Comparison of ENCODE assay signal across 5 cellular contexts in genomic region chr7:153397459-153397858, GRCh38.
"Had no signal": no experiment of that assay in that cellular context is flagged by ENCODE, and none has a peak within 500 bp of the region (broad histone marks: within the 10 kb centered on the region; RNA-seq: fewer than 3 reads in every experiment).

No MANE protein-coding gene starts in this region.

- FAIRE-seq: HepG2, HTR-8/SVneo had no signal

- DNase-seq: IMR-90, KBM-7 had no signal

- ATAC-seq: HepG2 had no signal

- H3K27ac ChIP-seq: HL-60 had no signal
